ENCODE assay signal across 15 cellular contexts in genomic region chr10:52257692-52258075, GRCh38. TPM values are rescaled to one million over a fixed set of nuclear protein-coding genes. Genes with fewer than 3 reads are reported as not detected.
DNase-seq lines count a peak whose midpoint lies in the region; ATAC-seq and TF ChIP-seq lines count a peak whose summit lies in the region.
"Had no signal": no experiment of that assay in that cellular context is flagged by ENCODE, and none has a peak within 500 bp of the region (broad histone marks: within the 10 kb centered on the region; RNA-seq: fewer than 3 reads in every experiment).

No MANE protein-coding gene starts in this region.

- no peak overlapping the region for H3K27ac Mint-ChIP-seq in neural progenitor cell
- H3K27ac Mint-ChIP-seq: naive thymus-derived CD8-positive, alpha-beta T cell had no signal

- no peak overlapping the region for H2BK120ac ChIP-seq in mesenchymal stem cell (ENCODE audit: low read depth, low read length)

- H3F3A ChIP-seq in neural progenitor cell (ENCODE audit: low read depth): no peaks in the 10 kb centered on the region

- no peaks in the 10 kb centered on the region for H4K20me1 ChIP-seq in neural progenitor cell (ENCODE audit: low read depth)

- H4K8ac ChIP-seq in mesenchymal stem cell (ENCODE audit: low read length): no peak overlapping the region

- no peak overlapping the region for H2BK5ac ChIP-seq in mesenchymal stem cell (ENCODE audit: low read depth, low read length, poor library complexity, severe bottlenecking)

- H3K4me3 Mint-ChIP-seq in neural progenitor cell: no peak overlapping the region
- H3K4me3 Mint-ChIP-seq: naive thymus-derived CD8-positive, alpha-beta T cell had no signal

- no peak overlapping the region for H3K4me2 ChIP-seq in neural progenitor cell
- H3K4me2 ChIP-seq in mesenchymal stem cell (ENCODE audit: low read length, poor library complexity, severe bottlenecking): no peak overlapping the region

- H2AFZ ChIP-seq in neural progenitor cell (replicated peaks): no peak overlapping the region
- H2AFZ ChIP-seq in mesenchymal stem cell (ENCODE audit: low read depth, low read length): no peak overlapping the region

- no peaks in the 10 kb centered on the region for H3K27me3 ChIP-seq in neural progenitor cell
- H3K27me3 ChIP-seq in mesenchymal stem cell (ENCODE audit: control insufficient read depth in 1 of 2, insufficient read depth in 1 of 2, low read length in 2 of 2): no peaks in the 10 kb centered on the region
- H3K27me3 ChIP-seq: colonic mucosa, tibial nerve had no signal

- H4K91ac ChIP-seq in mesenchymal stem cell (ENCODE audit: low read length): no peak overlapping the region

- no CpG with 5 or more reads among the region's 1 CpG for WGBS in mesenchymal stem cell

- no peak overlapping the region for H2BK12ac ChIP-seq in mesenchymal stem cell (ENCODE audit: low read length in 2 of 2)

- H2AK5ac ChIP-seq in mesenchymal stem cell (ENCODE audit: low read length, severe bottlenecking): no peak overlapping the region

- no peaks in the 10 kb centered on the region for H3K9me3 ChIP-seq in neural progenitor cell (ENCODE audit: low read depth)
- H3K9me3 ChIP-seq in mesenchymal stem cell (ENCODE audit: control insufficient read depth, low read length): no peaks in the 10 kb centered on the region
- H3K9me3 ChIP-seq: colonic mucosa, tibial nerve had no signal

- H3K18ac ChIP-seq in mesenchymal stem cell (ENCODE audit: low read depth in 1 of 2, low read length in 2 of 2): no peak overlapping the region

- H3K4ac ChIP-seq in mesenchymal stem cell (ENCODE audit: low read depth in 1 of 2, low read length in 2 of 2): no peak overlapping the region

- H3K27me3 Mint-ChIP-seq in neural progenitor cell (ENCODE audit: insufficient read depth, low read depth): no peaks in the 10 kb centered on the region
- H3K27me3 Mint-ChIP-seq: naive thymus-derived CD8-positive, alpha-beta T cell had no signal

- ATAC-seq in GM18511 (IDR thresholded peaks at IDR 0.05; ENCODE audit: unreplicated experiment) (peak; percentile 84), GM21367 (IDR thresholded peaks at IDR 0.05; ENCODE audit: unreplicated experiment) (peak; percentile 86), HG02885 (IDR thresholded peaks at IDR 0.05; ENCODE audit: poor library complexity, unreplicated experiment) (peak; percentile 83), HG03460 (IDR thresholded peaks at IDR 0.05; ENCODE audit: unreplicated experiment) (peak; percentile 71)
- ATAC-seq: naive thymus-derived CD8-positive, alpha-beta T cell had no signal

- H2BK15ac ChIP-seq in mesenchymal stem cell (ENCODE audit: low read depth, poor library complexity, severe bottlenecking): no peak overlapping the region

- H3K4me1 Mint-ChIP-seq in neural progenitor cell: peaks cover 8% of the 10 kb centered on the region
- H3K4me1 Mint-ChIP-seq: naive thymus-derived CD8-positive, alpha-beta T cell had no signal

- no peaks in the 10 kb centered on the region for H3K36me3 Mint-ChIP-seq in neural progenitor cell
- H3K36me3 Mint-ChIP-seq: naive thymus-derived CD8-positive, alpha-beta T cell had no signal

- no peak overlapping the region for H3K14ac ChIP-seq in mesenchymal stem cell (ENCODE audit: low read length in 2 of 2)

- H3K79me2 ChIP-seq in neural progenitor cell (ENCODE audit: low read depth): no peaks in the 10 kb centered on the region

- H3K79me1 ChIP-seq in mesenchymal stem cell (replicated peaks; ENCODE audit: low read length, poor library complexity, severe bottlenecking): no peaks in the 10 kb centered on the region

- H3K36me3 ChIP-seq in neural progenitor cell (no peaks in the 10 kb centered on the region), mesenchymal stem cell (ENCODE audit: control insufficient read depth in 1 of 2, insufficient read depth in 2 of 2, low read depth in 1 of 2, low read length in 2 of 2) (no peaks in the 10 kb centered on the region)
- H3K36me3 ChIP-seq: colonic mucosa, tibial nerve had no signal

- H3K27ac ChIP-seq in neural progenitor cell: no peak overlapping the region
- H3K27ac ChIP-seq in mesenchymal stem cell (ENCODE audit: low read length, poor library complexity, severe bottlenecking): no peak overlapping the region
- H3K27ac ChIP-seq: colonic mucosa, tibial nerve had no signal

- TF ChIP-seq CTCF in neural progenitor cell (IDR thresholded peaks at IDR 0.05): no peak

- H3K23ac ChIP-seq in mesenchymal stem cell (ENCODE audit: low read length in 2 of 2): no peak overlapping the region

- H3K9ac ChIP-seq in neural progenitor cell (no peak overlapping the region), mesenchymal stem cell (ENCODE audit: low read length) (no peak overlapping the region)

- DNase-seq in neural progenitor cell (ENCODE audit: low spot score) (no peak), iPS-NIHi11 (ENCODE audit: low spot score) (no peak), mesenchymal stem cell (no peak)
- DNase-seq in activated CD8-positive, alpha-beta memory T cell treated with anti-CD3 and anti-CD28 coated beads for 24 hours: no peak
- DNase-seq: colonic mucosa; DMS79; naive thymus-derived CD8-positive, alpha-beta T cell; NCI-H1092; NCI-H524; Right ventricle myocardium superior had no signal

- no peaks in the 10 kb centered on the region for H3K9me3 Mint-ChIP-seq in neural progenitor cell
- H3K9me3 Mint-ChIP-seq: naive thymus-derived CD8-positive, alpha-beta T cell had no signal

- H3K4me3 ChIP-seq in neural progenitor cell (no peak overlapping the region), mesenchymal stem cell (ENCODE audit: insufficient read depth in 1 of 2, low read depth in 1 of 2, low read length in 2 of 2) (no peak overlapping the region)
- H3K4me3 ChIP-seq: colonic mucosa, tibial nerve had no signal

- H3K4me1 ChIP-seq in neural progenitor cell: peaks cover 3% of the 10 kb centered on the region
- H3K4me1 ChIP-seq in mesenchymal stem cell (ENCODE audit: control insufficient read depth, insufficient read depth, low read depth, low read length): no peaks in the 10 kb centered on the region
- H3K4me1 ChIP-seq: colonic mucosa, tibial nerve had no signal

RNA-seq across cellular contexts. Expression of gene DKK1, which starts 56.4 kb away (rescaled TPM):
- 12.4 and 16.1 TPM in 2 replicates for total RNA-seq in neural progenitor cell (ENCODE audit: low replicate concordance)
- polyA plus RNA-seq in mesenchymal stem cell (2013, experiment 1 of 2): 7.9 TPM
- polyA plus RNA-seq in mesenchymal stem cell (2013, experiment 2 of 2): 9.4 TPM
- total RNA-seq: naive thymus-derived CD8-positive, alpha-beta T cell; Right ventricle myocardium superior had no signal
- polyA plus RNA-seq: naive thymus-derived CD8-positive, alpha-beta T cell had no signal
